Comparison of ENCODE assay signal across 24 cellular contexts in genomic region chr9:3873818-3874217, GRCh38.
DNase-seq lines count a peak whose midpoint lies in the region; TF ChIP-seq lines count a peak whose summit lies in the region.
"Had no signal": no experiment of that assay in that cellular context is flagged by ENCODE, and none has a peak within 500 bp of the region (broad histone marks: within the 10 kb centered on the region; RNA-seq: fewer than 3 reads in every experiment).

No MANE protein-coding gene starts in this region.

- H3K79me2 ChIP-seq in mammary epithelial cell (ENCODE audit: insufficient read depth, low read length) = no peaks in the 10 kb centered on the region
- H3K79me2 ChIP-seq in smooth muscle cell (ENCODE audit: low read depth) = no peaks in the 10 kb centered on the region

- H3K4me1 ChIP-seq in mammary epithelial cell (ENCODE audit: insufficient read depth, low read length) (no peaks in the 10 kb centered on the region), SJSA1 (replicated peaks) (peaks cover 27% of the 10 kb centered on the region), smooth muscle cell (ENCODE audit: low read depth) (peaks cover 18% of the 10 kb centered on the region)
- H3K4me1 ChIP-seq: uterus had no signal

- no peak overlapping the region for H3K27ac ChIP-seq in mammary epithelial cell (ENCODE audit: insufficient read depth, low read depth, low read length)
- H3K27ac ChIP-seq in SJSA1 = peak overlapping the region; percentile 80
- H3K27ac ChIP-seq in smooth muscle cell (ENCODE audit: low read depth) = peak overlapping the region; percentile 92
- H3K27ac ChIP-seq: 22Rv1, heart right ventricle, neutrophil, uterus had no signal

- H2AFZ ChIP-seq in mammary epithelial cell (ENCODE audit: low read depth, low read length) (no peak overlapping the region), smooth muscle cell (ENCODE audit: low read depth) (no peak overlapping the region)

- dilution Hi-C loops in mammary epithelial cell (cut with HindIII; ENCODE audit: low sequenced_read_pairs) = no loop called here

- H3K36me3 ChIP-seq in mammary epithelial cell (ENCODE audit: insufficient read depth, low read length) (no peaks in the 10 kb centered on the region), SJSA1 (no peaks in the 10 kb centered on the region), smooth muscle cell (ENCODE audit: low read depth) (no peaks in the 10 kb centered on the region)
- H3K36me3 ChIP-seq: BLaER1 treated with 17β-estradiol and CSF1 and Interleukin-3, amounts not matched to agents 10 nM and 100 nM; heart right ventricle; neutrophil; uterus had no signal

- H3K27ac Mint-ChIP-seq in MCF 10A (ENCODE audit: low read depth, unreplicated experiment) = no peak overlapping the region
- H3K27ac Mint-ChIP-seq: activated CD4-positive, alpha-beta T cell treated with anti-CD3 and anti-CD28 coated beads, Interleukin-2, amount 10 ng/mL, durations not matched to agents 7 days and 5 days; activated naive CD8-positive, alpha-beta T cell; immature natural killer cell had no signal

- H3K36me3 Mint-ChIP-seq in MCF 10A (ENCODE audit: insufficient read depth, unreplicated experiment) = no peaks in the 10 kb centered on the region
- H3K36me3 Mint-ChIP-seq: immature natural killer cell had no signal

- peaks cover 14% of the 10 kb centered on the region for H3K4me1 Mint-ChIP-seq in MCF 10A (ENCODE audit: insufficient read depth, unreplicated experiment)
- H3K4me1 Mint-ChIP-seq: activated CD4-positive, alpha-beta T cell treated with anti-CD3 and anti-CD28 coated beads, Interleukin-2, amount 10 ng/mL, durations not matched to agents 7 days and 5 days; immature natural killer cell had no signal

- TF ChIP-seq CTCF in MCF 10A (IDR thresholded peaks at IDR 0.05; ENCODE audit: unreplicated experiment) = no peak
- no peak for TF ChIP-seq CTCF in mammary epithelial cell (conservative IDR thresholded peaks at IDR 0.05 in 1 of 2, IDR thresholded peaks at IDR 0.05 in 1 of 2; ENCODE audit: extremely low read depth in 1 of 2, insufficient read depth in 1 of 2, low read depth in 1 of 2, low read length in 2 of 2)
- TF ChIP-seq CTCF in smooth muscle cell (IDR thresholded peaks at IDR 0.05; ENCODE audit: borderline replicate concordance, insufficient read depth, poor library complexity, severe bottlenecking) = no peak

- H3K9me3 Mint-ChIP-seq in MCF 10A (ENCODE audit: unreplicated experiment) = peaks cover 7% of the 10 kb centered on the region

- in situ Hi-C loops in mammary epithelial cell (cut with MboI; ENCODE audit: low sequenced_read_pairs in 2 of 2) = no loop called here

- H3K4me3 Mint-ChIP-seq in MCF 10A (ENCODE audit: unreplicated experiment) = no peak overlapping the region
- H3K4me3 Mint-ChIP-seq: activated CD4-positive, alpha-beta T cell treated with anti-CD3 and anti-CD28 coated beads, Interleukin-2, amount 10 ng/mL, durations not matched to agents 7 days and 5 days; activated naive CD8-positive, alpha-beta T cell; brain; immature natural killer cell had no signal

- no peaks in the 10 kb centered on the region for H3K9me3 ChIP-seq in mammary epithelial cell (replicated peaks; ENCODE audit: insufficient read depth, low read length)
- no peaks in the 10 kb centered on the region for H3K9me3 ChIP-seq in SJSA1 (replicated peaks)
- H3K9me3 ChIP-seq in smooth muscle cell (replicated peaks; ENCODE audit: low read depth) = no peaks in the 10 kb centered on the region
- H3K9me3 ChIP-seq: neutrophil, uterus had no signal

- CTCF ChIA-PET in MCF 10A (lab: Yijun Ruan, JAX) = no interaction called here
- CTCF ChIA-PET in mammary epithelial cell (lab: Charles Lee; ENCODE audit: low non-redundant PET) = no interaction called here

- POLR2A ChIA-PET in MCF 10A (lab: Yijun Ruan, JAX) = no interaction called here

- no peaks in the 10 kb centered on the region for H3K27me3 ChIP-seq in mammary epithelial cell (ENCODE audit: insufficient read depth, low read length)
- H3K27me3 ChIP-seq in SJSA1 (replicated peaks) = no peaks in the 10 kb centered on the region
- H3K27me3 ChIP-seq in smooth muscle cell (ENCODE audit: low read depth) = no peaks in the 10 kb centered on the region
- H3K27me3 ChIP-seq: BLaER1 treated with 17β-estradiol and CSF1 and Interleukin-3, amounts not matched to agents 10 nM and 100 nM; heart right ventricle; neutrophil; uterus had no signal

- no TSS peak for BruUV-seq in MCF 10A (replicated peaks; lab: Mats Ljungman, UMichigan)
- no TSS peak for BruUV-seq in mammary epithelial cell (replicated peaks; lab: Mats Ljungman, UMichigan)

- no peaks in the 10 kb centered on the region for H3K27me3 Mint-ChIP-seq in MCF 10A (ENCODE audit: insufficient read depth, unreplicated experiment)
- H3K27me3 Mint-ChIP-seq: activated CD4-positive, alpha-beta T cell treated with anti-CD3 and anti-CD28 coated beads, Interleukin-2, amount 10 ng/mL, durations not matched to agents 7 days and 5 days had no signal

- no peak overlapping the region for H3K9ac ChIP-seq in mammary epithelial cell (ENCODE audit: insufficient read depth, low read length)
- H3K9ac ChIP-seq in smooth muscle cell (ENCODE audit: low read depth) = no peak overlapping the region
- H3K9ac ChIP-seq: BLaER1 treated with 17β-estradiol and CSF1 and Interleukin-3, amounts not matched to agents 10 nM and 100 nM had no signal

- H4K20me1 ChIP-seq in mammary epithelial cell (ENCODE audit: insufficient read depth, low read length) = no peaks in the 10 kb centered on the region
- no peaks in the 10 kb centered on the region for H4K20me1 ChIP-seq in smooth muscle cell (ENCODE audit: low read depth)
- H4K20me1 ChIP-seq: BLaER1 treated with 17β-estradiol and CSF1 and Interleukin-3, amounts not matched to agents 10 nM and 100 nM had no signal

- DNase-seq in MCF 10A (ENCODE audit: unreplicated experiment) (peak; percentile 28), mammary epithelial cell (no peak), SJSA1 (ENCODE audit: low read depth in 1 of 2, low spot score in 2 of 2) (no peak), fibroblast of peridontal ligament (ENCODE audit: extremely low read depth) (peak; percentile 67), smooth muscle cell (lab: John Stamatoyannopoulos, UW; ENCODE audit: unreplicated experiment) (no peak), NCI-H2029 treated with DMSO at 0.1 percent for 48 hours (lab: John Stamatoyannopoulos, UW) (no peak), amniotic stem cell (lab: John Stamatoyannopoulos, UW) (no peak), NCI-H1417 treated with DMSO at 0.1 percent for 48 hours (lab: John Stamatoyannopoulos, UW) (no peak)
- DNase-seq: activated CD4-positive, alpha-beta T cell treated with anti-CD3 and anti-CD28 coated beads, Interleukin-2, amount 10 ng/mL, durations not matched to agents 7 days and 5 days; Calu3; cortex of kidney; heart right ventricle; immature natural killer cell; NCI-H2081 treated with DMSO at 0.1 percent for 48 hours; NCI-H526; stimulated activated CD4-positive, alpha-beta T cell treated with anti-CD3 and anti-CD28 coated beads, Interleukin-12 subunit alpha, Interleukin-12 subunit beta, amount 100 ng/mL, for 4 hours; substantia nigra; uterus had no signal

- no peak overlapping the region for H3K4me3 ChIP-seq in mammary epithelial cell (replicated peaks in 1 of 3; ENCODE audit: insufficient read depth in 1 of 3, low read depth in 2 of 3, low read length in 3 of 3)
- H3K4me3 ChIP-seq in SJSA1 = no peak overlapping the region
- H3K4me3 ChIP-seq in smooth muscle cell = no peak overlapping the region
- H3K4me3 ChIP-seq: BLaER1 treated with 17β-estradiol and CSF1 and Interleukin-3, amounts not matched to agents 10 nM and 100 nM; heart right ventricle; K562; uterus had no signal

- H3K4me2 ChIP-seq in mammary epithelial cell (ENCODE audit: insufficient read depth, low read depth, low read length) (no peak overlapping the region), smooth muscle cell (no peak overlapping the region)

- H3F3A ChIP-seq in smooth muscle cell (ENCODE audit: low read depth) = peaks cover 7% of the 10 kb centered on the region

- intact Hi-C loops in MCF 10A (cut with micrococcal nuclease) (no loop called here), mammary epithelial cell (cut with micrococcal nuclease) (no loop called here)

Comparison
In these comparisons a context has a peak if more than half of its experiments do, and no peak if none do; other contexts are left out.
1. DNase-seq: peak in MCF 10A (single experiment) and fibroblast of peridontal ligament (single experiment); none in mammary epithelial cell (single experiment), SJSA1 (0 of 2), smooth muscle cell (single experiment), NCI-H2029 treated with DMSO at 0.1 percent for 48 hours (single experiment), amniotic stem cell (single experiment) and NCI-H1417 treated with DMSO at 0.1 percent for 48 hours (single experiment).